15 cellular contexts compared by ENCODE assay signal in genomic region chr4:52715255-52715897, GRCh38. TPM values are rescaled to one million over a fixed set of nuclear protein-coding genes. Genes with fewer than 3 reads are reported as not detected.
DNase-seq lines count a peak whose midpoint lies in the region; TF ChIP-seq lines count a peak whose summit lies in the region.
"Had no signal": no experiment of that assay in that cellular context is flagged by ENCODE, and none has a peak within 500 bp of the region (broad histone marks: within the 10 kb centered on the region; RNA-seq: fewer than 3 reads in every experiment).

No MANE protein-coding gene starts in this region.

- WGBS in thyroid gland, 2 donors: 95 to 97% methylated on average over 7 of the region's 7 CpGs

- intact Hi-C loops in activated CD4-positive, alpha-beta T cell treated with anti-CD3 and anti-CD28 coated beads, Interleukin-2, amount 10 ng/mL, durations not matched to agents 24 days and 14 days (cut with micrococcal nuclease): loop anchor here (10.0 kb wide), 1 partner anchor 419 kb away; no protein-coding TSS in a partner anchor
- intact Hi-C loops in activated T-helper 1 cell treated with anti-CD3 and anti-CD28 coated beads, Interleukin-12 subunit alpha, Interleukin-12 subunit beta, Interleukin-2, Interleukin-4 antibody, amounts not matched to agents 30 ng/mL and 10 ng/mL and 1 ng/mL, durations not matched to agents 14 hours and 24 hours and 36 hours (cut with micrococcal nuclease): no loop called here
- intact Hi-C loops in thyroid gland (cut with DNase I): loop anchor here (5.0 kb wide), 1 partner anchor 147 kb away; the partner anchor contains the start of gene RASL11B

- no peaks in the 10 kb centered on the region for H3K27me3 ChIP-seq in HUES48 (ENCODE audit: control insufficient read depth, insufficient read depth, low read length)
- no peaks in the 10 kb centered on the region for H3K27me3 ChIP-seq in thyroid gland
- H3K27me3 ChIP-seq: gastroesophageal sphincter had no signal

- peaks cover 43% of the 10 kb centered on the region for H3K4me1 Mint-ChIP-seq in activated CD4-positive, alpha-beta T cell treated with anti-CD3 and anti-CD28 coated beads, Interleukin-2, amount 10 ng/mL, durations not matched to agents 24 days and 14 days
- H3K4me1 Mint-ChIP-seq in activated T-helper 1 cell treated with anti-CD3 and anti-CD28 coated beads, Interleukin-12 subunit alpha, Interleukin-12 subunit beta, Interleukin-2, Interleukin-4 antibody, amounts not matched to agents 30 ng/mL and 10 ng/mL and 1 ng/mL, durations not matched to agents 14 hours and 24 hours and 36 hours (ENCODE audit: low read depth): peaks cover 51% of the 10 kb centered on the region
- H3K4me1 Mint-ChIP-seq in nephron progenitor cell: peaks cover 31% of the 10 kb centered on the region

- H3K9me3 ChIP-seq in HUES48 (ENCODE audit: control insufficient read depth, insufficient read depth, low read length) (no peaks in the 10 kb centered on the region), thyroid gland (no peaks in the 10 kb centered on the region)
- H3K9me3 ChIP-seq: gastroesophageal sphincter had no signal

- no peaks in the 10 kb centered on the region for H3K27me3 Mint-ChIP-seq in activated CD4-positive, alpha-beta T cell treated with anti-CD3 and anti-CD28 coated beads, Interleukin-2, amount 10 ng/mL, durations not matched to agents 24 days and 14 days
- no peaks in the 10 kb centered on the region for H3K27me3 Mint-ChIP-seq in activated T-helper 1 cell treated with anti-CD3 and anti-CD28 coated beads, Interleukin-12 subunit alpha, Interleukin-12 subunit beta, Interleukin-2, Interleukin-4 antibody, amounts not matched to agents 30 ng/mL and 10 ng/mL and 1 ng/mL, durations not matched to agents 14 hours and 24 hours and 36 hours (ENCODE audit: insufficient read depth)
- H3K27me3 Mint-ChIP-seq in nephron progenitor cell (ENCODE audit: low read depth, poor library complexity): peaks cover 3% of the 10 kb centered on the region

- peak overlapping the region; percentile 99 for H3K27ac Mint-ChIP-seq in activated CD4-positive, alpha-beta T cell treated with anti-CD3 and anti-CD28 coated beads, Interleukin-2, amount 10 ng/mL, durations not matched to agents 24 days and 14 days
- peak overlapping the region; percentile 88 for H3K27ac Mint-ChIP-seq in activated T-helper 1 cell treated with anti-CD3 and anti-CD28 coated beads, Interleukin-12 subunit alpha, Interleukin-12 subunit beta, Interleukin-2, Interleukin-4 antibody, amounts not matched to agents 30 ng/mL and 10 ng/mL and 1 ng/mL, durations not matched to agents 14 hours and 24 hours and 36 hours
- H3K27ac Mint-ChIP-seq in nephron progenitor cell: peak overlapping the region; percentile 47
- H3K27ac Mint-ChIP-seq: dendritic cell treated with granulocyte-macrophage colony-stimulating factor and Interleukin-4, amounts not matched to agents 40 ng/mL and 50 ng/mL, for 4 days had no signal

- peaks cover 62% of the 10 kb centered on the region for H3K36me3 ChIP-seq in HUES48 (ENCODE audit: control insufficient read depth, insufficient read depth, low read length)
- no peaks in the 10 kb centered on the region for H3K36me3 ChIP-seq in thyroid gland

- TF ChIP-seq POLR2A in thyroid gland (IDR thresholded peaks at IDR 0.05): no peak

- no peak overlapping the region for H3K9ac ChIP-seq in HUES48 (ENCODE audit: low read depth, low read length)

- H3K4me1 ChIP-seq in HUES48 (ENCODE audit: control insufficient read depth, insufficient read depth, low read length) (peaks cover 23% of the 10 kb centered on the region), thyroid gland (peaks cover 12 to 26% of the 10 kb centered on the region in 2 donors)

- H3K4me3 ChIP-seq in HUES48 (ENCODE audit: low read depth, low read length) (no peak overlapping the region; the same call in 1 of the 2 replicates), thyroid gland (replicated peaks in 1 of 3) (no peak overlapping the region)
- H3K4me3 ChIP-seq: gastroesophageal sphincter had no signal

- DNase-seq in activated CD4-positive, alpha-beta T cell treated with anti-CD3 and anti-CD28 coated beads, Interleukin-2, amount 10 ng/mL, durations not matched to agents 24 days and 14 days: no peak
- DNase-seq in activated CD4-positive, alpha-beta T cell treated with anti-CD3 and anti-CD28 coated beads, Interleukin-2, amount 50 U/mL, for 48 hours: no peak
- no peak for DNase-seq in activated T-helper 1 cell treated with anti-CD3 and anti-CD28 coated beads, Interleukin-12 subunit alpha, Interleukin-12 subunit beta, Interleukin-2, Interleukin-4 antibody, amounts not matched to agents 30 ng/mL and 10 ng/mL and 1 ng/mL, durations not matched to agents 14 hours and 24 hours and 36 hours (ENCODE audit: low spot score)
- DNase-seq in nephron progenitor cell (no peak), foreskin melanocyte (no peak), SKM-1 (lab: John Stamatoyannopoulos, UW; ENCODE audit: unreplicated experiment) (no peak), thyroid gland (no peak)
- DNase-seq: activated CD4-positive, CD25-positive, alpha-beta regulatory T cell; activated naive CD4-positive, alpha-beta T cell treated with anti-CD3 and anti-CD28 coated beads, Interleukin-2, amount 50 U/mL, for 16 hours; GDM1; GOT3; NCI-H2171 had no signal

- H3K4me3 Mint-ChIP-seq in activated CD4-positive, alpha-beta T cell treated with anti-CD3 and anti-CD28 coated beads, Interleukin-2, amount 10 ng/mL, durations not matched to agents 24 days and 14 days: peak overlapping the region; percentile 98
- H3K4me3 Mint-ChIP-seq in activated T-helper 1 cell treated with anti-CD3 and anti-CD28 coated beads, Interleukin-12 subunit alpha, Interleukin-12 subunit beta, Interleukin-2, Interleukin-4 antibody, amounts not matched to agents 30 ng/mL and 10 ng/mL and 1 ng/mL, durations not matched to agents 14 hours and 24 hours and 36 hours: peak overlapping the region; percentile 98
- H3K4me3 Mint-ChIP-seq in nephron progenitor cell: peak overlapping the region; percentile 93
- H3K4me3 Mint-ChIP-seq: dendritic cell treated with granulocyte-macrophage colony-stimulating factor and Interleukin-4, amounts not matched to agents 40 ng/mL and 50 ng/mL, for 4 days had no signal

- peaks cover 54% of the 10 kb centered on the region for H3K36me3 Mint-ChIP-seq in activated CD4-positive, alpha-beta T cell treated with anti-CD3 and anti-CD28 coated beads, Interleukin-2, amount 10 ng/mL, durations not matched to agents 24 days and 14 days (ENCODE audit: low read depth)
- H3K36me3 Mint-ChIP-seq in activated T-helper 1 cell treated with anti-CD3 and anti-CD28 coated beads, Interleukin-12 subunit alpha, Interleukin-12 subunit beta, Interleukin-2, Interleukin-4 antibody, amounts not matched to agents 30 ng/mL and 10 ng/mL and 1 ng/mL, durations not matched to agents 14 hours and 24 hours and 36 hours (ENCODE audit: low read depth): peaks cover 44% of the 10 kb centered on the region
- peaks cover 70% of the 10 kb centered on the region for H3K36me3 Mint-ChIP-seq in nephron progenitor cell (ENCODE audit: low read depth)

- peaks cover 18% of the 10 kb centered on the region for H3K9me3 Mint-ChIP-seq in activated CD4-positive, alpha-beta T cell treated with anti-CD3 and anti-CD28 coated beads, Interleukin-2, amount 10 ng/mL, durations not matched to agents 24 days and 14 days
- no peaks in the 10 kb centered on the region for H3K9me3 Mint-ChIP-seq in activated T-helper 1 cell treated with anti-CD3 and anti-CD28 coated beads, Interleukin-12 subunit alpha, Interleukin-12 subunit beta, Interleukin-2, Interleukin-4 antibody, amounts not matched to agents 30 ng/mL and 10 ng/mL and 1 ng/mL, durations not matched to agents 14 hours and 24 hours and 36 hours
- no peaks in the 10 kb centered on the region for H3K9me3 Mint-ChIP-seq in nephron progenitor cell
- H3K9me3 Mint-ChIP-seq: dendritic cell treated with granulocyte-macrophage colony-stimulating factor and Interleukin-4, amounts not matched to agents 40 ng/mL and 50 ng/mL, for 4 days had no signal

- TF ChIP-seq CTCF in nephron progenitor cell (IDR thresholded peaks at IDR 0.05) (no peak), thyroid gland (IDR thresholded peaks at IDR 0.05) (no peak)

- H3K27ac ChIP-seq in HUES48 (ENCODE audit: low read depth, low read length): peak overlapping the region; percentile 90
- H3K27ac ChIP-seq in thyroid gland: no peak overlapping the region

RNA-seq across cellular contexts. Expression of gene ERVMER34-1, which starts 35.8 kb away (rescaled TPM):
- total RNA-seq in activated CD4-positive, alpha-beta T cell treated with anti-CD3 and anti-CD28 coated beads, Interleukin-2, amount 10 ng/mL, durations not matched to agents 24 days and 14 days: 0.56 TPM in 1 of 2 replicates, not detected in the other
- 0.05 TPM in 1 of 2 replicates, not detected in the other for total RNA-seq in activated T-helper 1 cell treated with anti-CD3 and anti-CD28 coated beads, Interleukin-12 subunit alpha, Interleukin-12 subunit beta, Interleukin-2, Interleukin-4 antibody, amounts not matched to agents 30 ng/mL and 10 ng/mL and 1 ng/mL, durations not matched to agents 14 hours and 24 hours and 36 hours
- total RNA-seq in thyroid gland: 1 to 10 TPM in 2 of 4 donors, under 1 TPM in 2; 0.67 to 1.2 (median 0.90) TPM

RNA-seq across cellular contexts. Expression of gene USP46, which starts 56.3 kb away (rescaled TPM):
- total RNA-seq in activated CD4-positive, alpha-beta T cell treated with anti-CD3 and anti-CD28 coated beads, Interleukin-2, amount 10 ng/mL, durations not matched to agents 24 days and 14 days: 8.4 and 10.2 TPM in 2 replicates
- 9.9 and 10.1 TPM in 2 replicates for total RNA-seq in activated T-helper 1 cell treated with anti-CD3 and anti-CD28 coated beads, Interleukin-12 subunit alpha, Interleukin-12 subunit beta, Interleukin-2, Interleukin-4 antibody, amounts not matched to agents 30 ng/mL and 10 ng/mL and 1 ng/mL, durations not matched to agents 14 hours and 24 hours and 36 hours
- total RNA-seq in thyroid gland: 10 to 100 TPM; 10.8 to 17.6 (median 14.2) TPM

Comparison
In these comparisons a context has a peak if more than half of its experiments do, and no peak if none do; other contexts are left out.
1. H3K27ac Mint-ChIP-seq: peak in every context shown above with its lines; median percentile 99 in activated CD4-positive, alpha-beta T cell treated with anti-CD3 and anti-CD28 coated beads, Interleukin-2, amount 10 ng/mL, durations not matched to agents 24 days and 14 days; 88 in activated T-helper 1 cell treated with anti-CD3 and anti-CD28 coated beads, Interleukin-12 subunit alpha, Interleukin-12 subunit beta, Interleukin-2, Interleukin-4 antibody, amounts not matched to agents 30 ng/mL and 10 ng/mL and 1 ng/mL, durations not matched to agents 14 hours and 24 hours and 36 hours; 47 in nephron progenitor cell.